Comparison of ENCODE assay signal across 24 cellular contexts in the genomic region with DNA sequence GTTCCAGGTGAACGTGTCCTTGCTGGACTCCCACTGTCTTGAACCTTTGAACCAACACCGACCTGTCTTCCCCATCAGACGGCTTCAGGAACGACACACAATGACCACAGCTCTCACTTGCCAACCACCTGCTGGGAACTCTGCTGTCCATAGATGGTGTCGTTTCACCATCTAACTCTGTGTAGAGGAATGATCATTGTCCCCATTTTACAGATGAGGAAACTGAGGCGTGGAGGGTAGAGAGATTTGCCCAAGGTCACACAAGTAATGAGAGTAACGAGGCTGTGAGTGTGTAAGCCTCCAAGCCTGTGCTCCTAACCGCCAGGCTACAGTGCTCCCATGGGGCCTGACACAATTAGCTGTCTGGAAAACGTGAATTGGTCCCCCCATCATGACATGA. TPM values are rescaled to one million over a fixed set of nuclear protein-coding genes. Genes with fewer than 3 reads are reported as not detected.
A peak's percentile ranks its signal among the peaks of the same experiment; 100 is the strongest.
DNase-seq lines count a peak whose midpoint lies in the region; ATAC-seq, FAIRE-seq and TF ChIP-seq lines count a peak whose summit lies in the region.
"Had no signal": no experiment of that assay in that cellular context is flagged by ENCODE, and none has a peak within 500 bp of the region (broad histone marks: within the 10 kb centered on the region; RNA-seq: fewer than 3 reads in every experiment).

No MANE protein-coding gene starts in this region.

- TF ChIP-seq POLR2A in HepG2 (IDR thresholded peaks at IDR 0.05; ENCODE audit: insufficient read depth in 1 of 2, low read depth in 2 of 2, low read length in 2 of 2) (no peak), right lobe of liver (IDR thresholded peaks at IDR 0.05) (no peak), esophagus muscularis mucosa (IDR thresholded peaks at IDR 0.05; ENCODE audit: low read depth) (no peak)

- H3K36me3 ChIP-seq in HepG2 (replicated peaks in 1 of 2; ENCODE audit: control insufficient read depth in 1 of 2, insufficient read depth in 2 of 2, low read length in 2 of 2): no peaks in the 10 kb centered on the region
- H3K36me3 ChIP-seq in right lobe of liver: no peaks in the 10 kb centered on the region
- no peaks in the 10 kb centered on the region for H3K36me3 ChIP-seq in osteoblast (ENCODE audit: insufficient read depth, low read length)
- H3K36me3 ChIP-seq in GM23248 (ENCODE audit: low read depth): no peaks in the 10 kb centered on the region
- H3K36me3 ChIP-seq in esophagus muscularis mucosa: no peaks in the 10 kb centered on the region

- H3K27me3 ChIP-seq in HepG2 (ENCODE audit: control insufficient read depth in 1 of 2, insufficient read depth in 2 of 2, low read length in 2 of 2): peaks cover 35 to 84% of the 10 kb centered on the region in 2 experiments; a peak in 4 of 5 replicates
- peaks cover 0 to 8% of the 10 kb centered on the region in 2 donors for H3K27me3 ChIP-seq in right lobe of liver
- H3K27me3 ChIP-seq in osteoblast (ENCODE audit: insufficient read depth, low read length): no peaks in the 10 kb centered on the region
- H3K27me3 ChIP-seq in GM23248 (replicated peaks; ENCODE audit: insufficient read depth): no peaks in the 10 kb centered on the region
- peaks cover 0 to 27% (median 0%) of the 10 kb centered on the region in 4 donors for H3K27me3 ChIP-seq in esophagus muscularis mucosa

- H3K4me2 ChIP-seq in HepG2 (ENCODE audit: low read depth, low read length): no peak overlapping the region
- H3K4me2 ChIP-seq in osteoblast (ENCODE audit: insufficient read depth, low read length): peak overlapping the region; percentile 38
- H3K4me2 ChIP-seq in GM23248 (ENCODE audit: unreplicated experiment): no peak overlapping the region
- H3K4me2 ChIP-seq: smooth muscle cell had no signal

- H3K9me3 ChIP-seq in HepG2 (ENCODE audit: low read length) (no peaks in the 10 kb centered on the region), right lobe of liver (no peaks in the 10 kb centered on the region), osteoblast (ENCODE audit: low read depth, low read length) (no peaks in the 10 kb centered on the region), GM23248 (ENCODE audit: low read depth) (no peaks in the 10 kb centered on the region), esophagus muscularis mucosa (no peaks in the 10 kb centered on the region)
- H3K9me3 ChIP-seq: psoas muscle had no signal

- no peaks in the 10 kb centered on the region for H3F3A ChIP-seq in GM23248 (ENCODE audit: insufficient read depth)

- DNase-seq in HepG2 (ENCODE audit: low spot score) (no peak), right lobe of liver (no peak), osteoblast (ENCODE audit: insufficient read length, low spot score, missing footprints) (no peak), retina (no peak), HPDE6-E6E7 (ENCODE audit: extremely low spot score) (no peak), GM23248 (no peak), esophagus muscularis mucosa (ENCODE audit: extremely low spot score) (no peak)
- DNase-seq: activated B cell treated with CpG ODN at 0.5 μM for 24 hours; activated CD4-positive, alpha-beta T cell treated with anti-CD3 and anti-CD28 coated beads, Interleukin-2, amount 50 U/mL, for 48 hours; activated effector memory CD4-positive, alpha-beta T cell treated with Interleukin-2 at 50 U/mL for 16 hours; NCI-H1417; NCI-H2081 treated with DMSO at 0.1 percent for 48 hours; NCI-H82; OCI-M1; stimulated activated CD4-positive, alpha-beta T cell treated with anti-CD3 and anti-CD28 coated beads, Interleukin-4, amount 100 ng/mL, for 1 hour had no signal

- peaks cover 58% of the 10 kb centered on the region for H3K4me1 ChIP-seq in HepG2 (ENCODE audit: insufficient read depth, low read length)
- peaks cover 0 to 11% (median 2%) of the 10 kb centered on the region in 4 donors for H3K4me1 ChIP-seq in right lobe of liver
- H3K4me1 ChIP-seq in osteoblast (ENCODE audit: insufficient read depth, low read length): peaks cover 24% of the 10 kb centered on the region
- no peaks in the 10 kb centered on the region for H3K4me1 ChIP-seq in GM23248 (ENCODE audit: insufficient read depth)
- H3K4me1 ChIP-seq in esophagus muscularis mucosa: peaks cover 25 to 40% (median 36%) of the 10 kb centered on the region in 4 donors

- intact Hi-C loops in HepG2 (cut with micrococcal nuclease; ENCODE audit: unreplicated experiment) (no loop called here), right lobe of liver (cut with DNase I) (no loop called here), esophagus muscularis mucosa (cut with DNase I) (no loop called here)

- in situ Hi-C loops in HepG2 (cut with HindIII; ENCODE audit: extremely low pct_ligation_motif_present, low pct_unique_long_range_greater_than_20kb) (no loop called here), GM23248 (cut with MboI) (no loop called here)

- no peak overlapping the region for H3K4me3 ChIP-seq in HepG2 (replicated peaks in 1 of 3; ENCODE audit: insufficient read depth in 1 of 3, low read depth in 2 of 3, low read length in 3 of 3)
- no peak overlapping the region for H3K4me3 ChIP-seq in right lobe of liver
- H3K4me3 ChIP-seq in osteoblast (ENCODE audit: insufficient read depth, low read length): peak overlapping the region; percentile 13
- H3K4me3 ChIP-seq in GM23248: no peak overlapping the region
- no peak overlapping the region for H3K4me3 ChIP-seq in esophagus muscularis mucosa
- H3K4me3 ChIP-seq: lung, psoas muscle, smooth muscle cell had no signal

- CTCF ChIA-PET in HepG2 (lab: Yijun Ruan, JAX; ENCODE audit: low intra/inter-chr PET ratio, low total read pairs): no interaction called here

- ATAC-seq in HepG2 (no peak), right lobe of liver (no peak)
- ATAC-seq: stimulated activated memory B cell treated with anti-CD40 and anti-IgM and Interleukin-4, amounts not matched to agents 10 μg/mL and 1 μg/mL and 100 μg/mL, for 72 hours had no signal

- H2AFZ ChIP-seq in HepG2 (ENCODE audit: low read length) (no peak overlapping the region), osteoblast (ENCODE audit: low read length) (peak overlapping the region; percentile 67), GM23248 (no peak overlapping the region)

- H4K20me1 ChIP-seq in HepG2 (ENCODE audit: insufficient read depth, low read length) (no peaks in the 10 kb centered on the region), osteoblast (ENCODE audit: insufficient read depth, low read length) (no peaks in the 10 kb centered on the region), GM23248 (ENCODE audit: insufficient read depth) (no peaks in the 10 kb centered on the region)

- no peak for TF ChIP-seq RAD21 in HepG2 (CRISPR knock-in tag; IDR thresholded peaks at IDR 0.05)

- TF ChIP-seq EP300 in HepG2 (IDR thresholded peaks at IDR 0.05; ENCODE audit: low read depth in 2 of 2, low read length in 2 of 2): no peak
- TF ChIP-seq EP300 in HepG2 (CRISPR knock-in tag; IDR thresholded peaks at IDR 0.05; ENCODE audit: borderline replicate concordance): no peak
- TF ChIP-seq EP300 in esophagus muscularis mucosa (IDR thresholded peaks at IDR 0.05): no peak

- POLR2A ChIA-PET in HepG2 (lab: Yijun Ruan, JAX): interaction anchor here (0.5 kb wide), 1 partner anchor 51 kb away, joined by 3 read pairs; no protein-coding TSS in a partner anchor

- no peak for FAIRE-seq in HepG2 (lab: Jason Lieb, UNC)
- FAIRE-seq: kidney had no signal

- H3K27ac ChIP-seq in HepG2 (ENCODE audit: extremely low read length, insufficient read depth, low read length) (no peak overlapping the region), right lobe of liver (no peak overlapping the region), cingulate gyrus (ENCODE audit: low read depth, low read length) (peak overlapping the region; percentile 41), osteoblast (ENCODE audit: low read depth, low read length) (no peak overlapping the region), GM23248 (no peak overlapping the region), esophagus muscularis mucosa (replicated peaks in 1 of 4) (no peak overlapping the region)
- H3K27ac ChIP-seq: psoas muscle had no signal

- H3K9me2 ChIP-seq in GM23248 (ENCODE audit: insufficient read depth): no peaks in the 10 kb centered on the region

- H3K9ac ChIP-seq in HepG2 (ENCODE audit: insufficient read depth, low read depth, low read length) (no peak overlapping the region), GM23248 (no peak overlapping the region)

- TF ChIP-seq CTCF in HepG2 (CRISPR knock-in tag; IDR thresholded peaks at IDR 0.05): peak; percentile 20; the same call in 1 of the 2 replicates
- no peak for TF ChIP-seq CTCF in right lobe of liver (IDR thresholded peaks at IDR 0.05)
- TF ChIP-seq CTCF in osteoblast (IDR thresholded peaks at IDR 0.05; ENCODE audit: extremely low read depth, low read depth, low read length): no peak
- no peak for TF ChIP-seq CTCF in esophagus muscularis mucosa (IDR thresholded peaks at IDR 0.05)

- 19% methylated on average over 8 of the region's 9 CpGs for WGBS in HepG2 (ENCODE audit: low lambda C conversion rate)
- 72% methylated on average over 7 of the region's 9 CpGs for WGBS in right lobe of liver (ENCODE audit: insufficient coverage, low coverage, low lambda C conversion rate, missing lambda C conversion rate)
- 71 to 76% methylated on average over 9 of the region's 9 CpGs for WGBS in GM23248 (ENCODE audit: low coverage in 1 of 2, low lambda C conversion rate in 2 of 2, missing lambda C conversion rate in 2 of 2), 2 experiments
- 87% methylated on average over 9 of the region's 9 CpGs for WGBS in esophagus muscularis mucosa

- BruUV-seq in HepG2 (replicated peaks; lab: Mats Ljungman, UMichigan): no TSS peak

- H3K79me2 ChIP-seq in HepG2 (ENCODE audit: insufficient read depth, low read length) (no peaks in the 10 kb centered on the region), osteoblast (ENCODE audit: insufficient read depth, low read length) (no peaks in the 10 kb centered on the region), GM23248 (ENCODE audit: insufficient read depth) (no peaks in the 10 kb centered on the region)

RNA-seq across cellular contexts. Expression of gene PLEKHG5, which starts 9.9 kb away (rescaled TPM):
- total RNA-seq in HepG2 (2016; rRNA removed; fragmentation: Illumina TruSeq; extraction: Trizol) (1.9 and 3.5 TPM in 2 replicates), right lobe of liver (1 to 10 TPM in 5 of 6 experiments, under 1 TPM in 1; 0.70 to 2.3 (median 1.5) TPM), osteoblast (11.2 and 13.3 TPM in 2 replicates), esophagus muscularis mucosa (10 to 100 TPM in 2 of 4 donors, 1 to 10 TPM in 2; 5.8 to 18.1 (median 12.0) TPM)
- 0.51 and 0.62 TPM in 2 replicates for total RNA-seq in HepG2 (2016; cell fraction: cytosol; rRNA removed; fragmentation: Illumina TruSeq; extraction: Trizol; ENCODE audit: low read depth)
- 1.4 and 3.4 TPM in 2 replicates for total RNA-seq in HepG2 (2016; cell fraction: insoluble cytoplasmic fraction; rRNA removed; fragmentation: Illumina TruSeq; extraction: Trizol)
- 0.99 and 1.2 TPM in 2 replicates for total RNA-seq in HepG2 (2016; cell fraction: membrane; rRNA removed; fragmentation: Illumina TruSeq; extraction: Trizol)
- 3.3 and 4.4 TPM in 2 replicates for total RNA-seq in HepG2 (2016; cell fraction: nucleus; rRNA removed; fragmentation: Illumina TruSeq; extraction: Trizol)
- polyA plus RNA-seq in HepG2 (2011; rRNA removed) (1.9 and 2.6 TPM in 2 replicates), GM23248 (2016; fragmentation: Nextera tagmentation; extraction: Ambion mirVana) (2.0 and 2.8 TPM in 2 replicates)
- 1.1 and 1.7 TPM in 2 replicates for polyA plus RNA-seq in HepG2 (2011; cell fraction: cytosol; rRNA removed)
- polyA plus RNA-seq in HepG2 (2011; cell fraction: nucleus; rRNA removed): 17.2 and 22.8 TPM in 2 replicates
- 1.4 and 1.5 TPM in 2 replicates for polyA plus RNA-seq in HepG2 (2012)
- 0.23 and 0.25 TPM in 2 replicates for polyA plus RNA-seq in HepG2 (2016; cell fraction: cytosol; fragmentation: Illumina TruSeq; extraction: Trizol; ENCODE audit: low read depth)
- 1.9 and 2.0 TPM in 2 replicates for polyA plus RNA-seq in HepG2 (2016; cell fraction: insoluble cytoplasmic fraction; fragmentation: Illumina TruSeq; extraction: Trizol; ENCODE audit: low read depth)
- 0.45 and 0.71 TPM in 2 replicates for polyA plus RNA-seq in HepG2 (2016; cell fraction: membrane; fragmentation: Illumina TruSeq; extraction: Trizol; ENCODE audit: low read depth)
- 9.3 and 11.3 TPM in 2 replicates for polyA plus RNA-seq in HepG2 (2016; cell fraction: nucleus; fragmentation: Illumina TruSeq; extraction: Trizol; ENCODE audit: insufficient read depth, low read depth)
- polyA minus RNA-seq in HepG2 (2011; rRNA and poly(A)+ RNA removed; ENCODE audit: low replicate concordance): 1.9 and 3.8 TPM in 2 replicates
- 1.4 TPM in 2 replicates for polyA minus RNA-seq in HepG2 (2011; cell fraction: cytosol; rRNA and poly(A)+ RNA removed)
- polyA minus RNA-seq in HepG2 (2011; cell fraction: nucleus; rRNA and poly(A)+ RNA removed): 2.6 and 3.0 TPM in 2 replicates
- 7.0 and 7.6 TPM in 2 replicates for total RNA-seq in GM23248 (2014; rRNA removed; shearing (Covaris generic))
- polyA plus RNA-seq: IgD-negative memory B cell had no signal

RNA-seq across cellular contexts. Expression of gene TNFRSF25, which starts 35.4 kb away (rescaled TPM):
- total RNA-seq in HepG2 (2016; rRNA removed; fragmentation: Illumina TruSeq; extraction: Trizol) (0.55 and 1.5 TPM in 2 replicates), right lobe of liver (1 to 10 TPM; 1.1 to 3.2 (median 2.1) TPM), osteoblast (3.3 and 5.0 TPM in 2 replicates), esophagus muscularis mucosa (1 to 10 TPM; 2.5 to 9.1 (median 9.1) TPM)
- 0.40 and 0.44 TPM in 2 replicates for total RNA-seq in HepG2 (2016; cell fraction: cytosol; rRNA removed; fragmentation: Illumina TruSeq; extraction: Trizol; ENCODE audit: low read depth)
- total RNA-seq in HepG2 (2016; cell fraction: insoluble cytoplasmic fraction; rRNA removed; fragmentation: Illumina TruSeq; extraction: Trizol): 0.13 and 0.97 TPM in 2 replicates
- total RNA-seq in HepG2 (2016; cell fraction: membrane; rRNA removed; fragmentation: Illumina TruSeq; extraction: Trizol): 0.34 and 0.37 TPM in 2 replicates
- total RNA-seq in HepG2 (2016; cell fraction: nucleus; rRNA removed; fragmentation: Illumina TruSeq; extraction: Trizol): 1.5 and 1.6 TPM in 2 replicates
- polyA plus RNA-seq in HepG2 (2011; rRNA removed) (1.4 and 1.6 TPM in 2 replicates), GM23248 (2016; fragmentation: Nextera tagmentation; extraction: Ambion mirVana) (2.5 and 3.1 TPM in 2 replicates)
- 0.47 and 0.64 TPM in 2 replicates for polyA plus RNA-seq in HepG2 (2011; cell fraction: cytosol; rRNA removed)
- polyA plus RNA-seq in HepG2 (2011; cell fraction: nucleus; rRNA removed): 18.5 and 21.8 TPM in 2 replicates
- 3.9 and 4.6 TPM in 2 replicates for polyA plus RNA-seq in HepG2 (2012)
- 0.43 TPM in 1 of 2 replicates, not detected in the other for polyA plus RNA-seq in HepG2 (2016; cell fraction: cytosol; fragmentation: Illumina TruSeq; extraction: Trizol; ENCODE audit: low read depth)
- 0.17 and 0.44 TPM in 2 replicates for polyA plus RNA-seq in HepG2 (2016; cell fraction: insoluble cytoplasmic fraction; fragmentation: Illumina TruSeq; extraction: Trizol; ENCODE audit: low read depth)
- 0.17 TPM in 1 of 2 replicates, not detected in the other for polyA plus RNA-seq in HepG2 (2016; cell fraction: membrane; fragmentation: Illumina TruSeq; extraction: Trizol; ENCODE audit: low read depth)
- 5.2 and 7.0 TPM in 2 replicates for polyA plus RNA-seq in HepG2 (2016; cell fraction: nucleus; fragmentation: Illumina TruSeq; extraction: Trizol; ENCODE audit: insufficient read depth, low read depth)
- 0.68 and 1.8 TPM in 2 replicates for polyA minus RNA-seq in HepG2 (2011; rRNA and poly(A)+ RNA removed; ENCODE audit: low replicate concordance)
- not detected in 2 replicates for polyA minus RNA-seq in HepG2 (2011; cell fraction: cytosol; rRNA and poly(A)+ RNA removed)
- polyA minus RNA-seq in HepG2 (2011; cell fraction: nucleus; rRNA and poly(A)+ RNA removed): 1.3 and 1.9 TPM in 2 replicates
- total RNA-seq in GM23248 (2014; rRNA removed; shearing (Covaris generic)): 5.6 and 12.1 TPM in 2 replicates

RNA-seq across cellular contexts. Expression of gene NOL9, which starts 52.9 kb away (rescaled TPM):
- total RNA-seq in HepG2 (2016; rRNA removed; fragmentation: Illumina TruSeq; extraction: Trizol): 20.2 and 24.7 TPM in 2 replicates
- 4.3 and 6.3 TPM in 2 replicates for total RNA-seq in HepG2 (2016; cell fraction: cytosol; rRNA removed; fragmentation: Illumina TruSeq; extraction: Trizol; ENCODE audit: low read depth)
- 19.4 and 25.8 TPM in 2 replicates for total RNA-seq in HepG2 (2016; cell fraction: insoluble cytoplasmic fraction; rRNA removed; fragmentation: Illumina TruSeq; extraction: Trizol)
- total RNA-seq in HepG2 (2016; cell fraction: membrane; rRNA removed; fragmentation: Illumina TruSeq; extraction: Trizol): 5.9 and 8.3 TPM in 2 replicates
- total RNA-seq in HepG2 (2016; cell fraction: nucleus; rRNA removed; fragmentation: Illumina TruSeq; extraction: Trizol): 26.3 and 28.9 TPM in 2 replicates
- polyA plus RNA-seq in HepG2 (2011; rRNA removed): 13.0 and 18.0 TPM in 2 replicates
- 4.1 and 6.3 TPM in 2 replicates for polyA plus RNA-seq in HepG2 (2011; cell fraction: cytosol; rRNA removed)
- polyA plus RNA-seq in HepG2 (2011; cell fraction: nucleus; rRNA removed): 21.8 and 23.2 TPM in 2 replicates
- polyA plus RNA-seq in HepG2 (2012): 5.5 and 7.7 TPM in 2 replicates
- polyA plus RNA-seq in HepG2 (2016; cell fraction: cytosol; fragmentation: Illumina TruSeq; extraction: Trizol; ENCODE audit: low read depth): 1.00 and 1.3 TPM in 2 replicates
- 11.8 and 15.3 TPM in 2 replicates for polyA plus RNA-seq in HepG2 (2016; cell fraction: insoluble cytoplasmic fraction; fragmentation: Illumina TruSeq; extraction: Trizol; ENCODE audit: low read depth)
- polyA plus RNA-seq in HepG2 (2016; cell fraction: membrane; fragmentation: Illumina TruSeq; extraction: Trizol; ENCODE audit: low read depth): 2.0 and 2.6 TPM in 2 replicates
- 25.2 and 25.4 TPM in 2 replicates for polyA plus RNA-seq in HepG2 (2016; cell fraction: nucleus; fragmentation: Illumina TruSeq; extraction: Trizol; ENCODE audit: insufficient read depth, low read depth)
- polyA minus RNA-seq in HepG2 (2011; rRNA and poly(A)+ RNA removed; ENCODE audit: low replicate concordance): 14.0 and 45.5 TPM in 2 replicates
- polyA minus RNA-seq in HepG2 (2011; cell fraction: cytosol; rRNA and poly(A)+ RNA removed): 5.5 and 8.8 TPM in 2 replicates
- 63.2 and 74.2 TPM in 2 replicates for polyA minus RNA-seq in HepG2 (2011; cell fraction: nucleus; rRNA and poly(A)+ RNA removed)
- total RNA-seq in right lobe of liver: 10 to 100 TPM in 3 of 6 experiments, 1 to 10 TPM in 3; 8.9 to 13.1 (median 10.7) TPM
- total RNA-seq in osteoblast: 31.1 and 32.1 TPM in 2 replicates
- 16.6 and 27.8 TPM in 2 replicates for total RNA-seq in GM23248 (2014; rRNA removed; shearing (Covaris generic))
- 13.0 and 15.7 TPM in 2 replicates for polyA plus RNA-seq in GM23248 (2016; fragmentation: Nextera tagmentation; extraction: Ambion mirVana)
- 10 to 100 TPM; 16.6 to 25.0 (median 21.1) TPM for total RNA-seq in esophagus muscularis mucosa

RNA-seq across cellular contexts. Expression of gene TAS1R1, which starts 53.7 kb away (rescaled TPM):
- total RNA-seq in HepG2 (2016; rRNA removed; fragmentation: Illumina TruSeq; extraction: Trizol) (0.98 and 1.4 TPM in 2 replicates), right lobe of liver (under 1 TPM in 1 of 6 experiments, not detected in 5; 0.26 TPM), osteoblast (under 0.01 and 0.29 TPM in 2 replicates), esophagus muscularis mucosa (not detected)
- total RNA-seq in HepG2 (2016; cell fraction: cytosol; rRNA removed; fragmentation: Illumina TruSeq; extraction: Trizol; ENCODE audit: low read depth): 0.26 and 0.30 TPM in 2 replicates
- total RNA-seq in HepG2 (2016; cell fraction: insoluble cytoplasmic fraction; rRNA removed; fragmentation: Illumina TruSeq; extraction: Trizol): 1.4 and 1.7 TPM in 2 replicates
- total RNA-seq in HepG2 (2016; cell fraction: membrane; rRNA removed; fragmentation: Illumina TruSeq; extraction: Trizol): 1.1 and 2.0 TPM in 2 replicates
- total RNA-seq in HepG2 (2016; cell fraction: nucleus; rRNA removed; fragmentation: Illumina TruSeq; extraction: Trizol): 1.1 TPM in 2 replicates
- polyA plus RNA-seq in HepG2 (2011; rRNA removed) (1.6 and 1.9 TPM in 2 replicates), GM23248 (2016; fragmentation: Nextera tagmentation; extraction: Ambion mirVana) (not detected in 2 replicates)
- 1.8 and 2.4 TPM in 2 replicates for polyA plus RNA-seq in HepG2 (2011; cell fraction: cytosol; rRNA removed)
- polyA plus RNA-seq in HepG2 (2011; cell fraction: nucleus; rRNA removed): 0.93 and 1.9 TPM in 2 replicates
- 0.30 and 0.32 TPM in 2 replicates for polyA plus RNA-seq in HepG2 (2012)
- 0.71 and 0.72 TPM in 2 replicates for polyA plus RNA-seq in HepG2 (2016; cell fraction: cytosol; fragmentation: Illumina TruSeq; extraction: Trizol; ENCODE audit: low read depth)
- 0.81 and 1.2 TPM in 2 replicates for polyA plus RNA-seq in HepG2 (2016; cell fraction: insoluble cytoplasmic fraction; fragmentation: Illumina TruSeq; extraction: Trizol; ENCODE audit: low read depth)
- 1.2 TPM in 2 replicates for polyA plus RNA-seq in HepG2 (2016; cell fraction: membrane; fragmentation: Illumina TruSeq; extraction: Trizol; ENCODE audit: low read depth)
- polyA plus RNA-seq in HepG2 (2016; cell fraction: nucleus; fragmentation: Illumina TruSeq; extraction: Trizol; ENCODE audit: insufficient read depth, low read depth): 1.9 and 2.5 TPM in 2 replicates
- polyA minus RNA-seq in HepG2 (2011; rRNA and poly(A)+ RNA removed; ENCODE audit: low replicate concordance): 0.09 and 5.5 TPM in 2 replicates
- 0.79 and 1.3 TPM in 2 replicates for polyA minus RNA-seq in HepG2 (2011; cell fraction: cytosol; rRNA and poly(A)+ RNA removed)
- polyA minus RNA-seq in HepG2 (2011; cell fraction: nucleus; rRNA and poly(A)+ RNA removed): 0.26 and 1.2 TPM in 2 replicates
- not detected in 2 replicates for total RNA-seq in GM23248 (2014; rRNA removed; shearing (Covaris generic))
- total RNA-seq: activated B cell treated with CpG ODN at 0.5 μM for 24 hours, glomerular endothelial cell, kidney, psoas muscle, smooth muscle cell, temporal lobe had no signal
- polyA plus RNA-seq: IgD-negative memory B cell had no signal
